In the genomic region with DNA sequence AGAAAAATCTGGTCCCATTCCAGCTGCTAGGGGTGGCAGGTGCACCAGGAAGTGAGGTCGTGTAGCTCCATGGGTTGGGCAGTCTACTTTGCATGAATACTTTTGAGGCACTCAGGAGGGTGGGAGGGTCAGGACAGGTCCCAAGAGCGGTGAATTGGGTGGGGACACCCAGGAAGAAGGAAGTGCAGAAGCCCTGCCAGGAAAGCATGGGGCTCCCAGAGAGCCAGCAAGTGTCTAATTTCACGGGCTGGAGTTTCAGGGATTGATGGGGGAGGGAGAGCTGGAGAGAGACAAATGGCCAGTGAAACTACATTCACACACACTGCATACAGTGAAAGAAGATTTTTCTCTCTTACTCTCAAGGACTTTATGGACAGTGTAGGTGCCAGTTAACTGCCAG, we compare ENCODE assay signal across 18 cellular contexts.
DNase-seq lines count a peak whose midpoint lies in the region; ATAC-seq, FAIRE-seq and TF ChIP-seq lines count a peak whose summit lies in the region.
"Had no signal": no experiment of that assay in that cellular context is flagged by ENCODE, and none has a peak within 500 bp of the region (broad histone marks: within the 10 kb centered on the region; RNA-seq: fewer than 3 reads in every experiment).

No MANE protein-coding gene starts in this region.

- no peak overlapping the region for H3K4me3 ChIP-seq in PC-3 (ENCODE audit: low read length)
- no peak overlapping the region for H3K4me3 ChIP-seq in kidney (ENCODE audit: low read length in 2 of 2)
- H3K4me3 ChIP-seq: MG63 had no signal

- ATAC-seq in PC-3, result peak; percentile 69
- no peak for ATAC-seq in stimulated activated effector memory CD8-positive, alpha-beta T cell treated with anti-CD3 and anti-CD28 coated beads, Interleukin-12 subunit alpha, Interleukin-12 subunit beta, amount 100 ng/mL, for 72 hours
- ATAC-seq: CD8-positive, alpha-beta T cell; Panc1; sciatic nerve had no signal

- H3K36me3 ChIP-seq in PC-3 (ENCODE audit: low read depth, low read length) (peaks cover 31% of the 10 kb centered on the region; the same call in 1 of the 2 replicates), kidney (ENCODE audit: control insufficient read depth in 1 of 2, insufficient read depth in 2 of 2, low read length in 2 of 2) (no peaks in the 10 kb centered on the region)

- POLR2A ChIA-PET in PC-3 (lab: Charles Lee; ENCODE audit: unreplicated experiment), result interaction anchor here (0.6 kb wide), 1 partner anchor 11 kb away, joined by 3 read pairs; no protein-coding TSS in a partner anchor

- CTCF ChIA-PET in PC-3 (lab: Charles Lee), result interaction anchor here (0.6 kb wide), 1 partner anchor 135 kb away, joined by 3 read pairs; no protein-coding TSS in a partner anchor

- H3K4me3 Mint-ChIP-seq in stimulated activated effector memory CD8-positive, alpha-beta T cell treated with anti-CD3 and anti-CD28 coated beads, Interleukin-12 subunit alpha, Interleukin-12 subunit beta, amount 100 ng/mL, for 72 hours, result no peak overlapping the region
- H3K4me3 Mint-ChIP-seq: CD8-positive, alpha-beta T cell; T-helper 1 cell treated with Interleukin-12 subunit alpha and Interleukin-12 subunit beta and Interleukin-4 antibody, amounts not matched to agents 30 μg/mL and 1 μg/mL, for 36 hours had no signal

- in situ Hi-C loops in GM13976 (cut with MboI; ENCODE audit: low sequenced_read_pairs, unreplicated experiment), result no loop called here

- H3K9me3 ChIP-seq in PC-3 (ENCODE audit: low read length), result no peaks in the 10 kb centered on the region
- H3K9me3 ChIP-seq in kidney (ENCODE audit: control insufficient read depth in 1 of 2, low read length in 2 of 2), result no peaks in the 10 kb centered on the region
- H3K9me3 ChIP-seq: MG63 had no signal

- peak overlapping the region; percentile 77 for H3K27ac Mint-ChIP-seq in stimulated activated effector memory CD8-positive, alpha-beta T cell treated with anti-CD3 and anti-CD28 coated beads, Interleukin-12 subunit alpha, Interleukin-12 subunit beta, amount 100 ng/mL, for 72 hours
- H3K27ac Mint-ChIP-seq: CD8-positive, alpha-beta T cell; T-helper 1 cell treated with Interleukin-12 subunit alpha and Interleukin-12 subunit beta and Interleukin-4 antibody, amounts not matched to agents 30 μg/mL and 1 μg/mL, for 36 hours had no signal

- H3K4me1 Mint-ChIP-seq in stimulated activated effector memory CD8-positive, alpha-beta T cell treated with anti-CD3 and anti-CD28 coated beads, Interleukin-12 subunit alpha, Interleukin-12 subunit beta, amount 100 ng/mL, for 72 hours, result peaks cover 28% of the 10 kb centered on the region

- H3K9me3 Mint-ChIP-seq in stimulated activated effector memory CD8-positive, alpha-beta T cell treated with anti-CD3 and anti-CD28 coated beads, Interleukin-12 subunit alpha, Interleukin-12 subunit beta, amount 100 ng/mL, for 72 hours, result no peaks in the 10 kb centered on the region
- H3K9me3 Mint-ChIP-seq: CD8-positive, alpha-beta T cell; T-helper 1 cell treated with Interleukin-12 subunit alpha and Interleukin-12 subunit beta and Interleukin-4 antibody, amounts not matched to agents 30 μg/mL and 1 μg/mL, for 36 hours had no signal

- peaks cover 45% of the 10 kb centered on the region for H3K79me2 ChIP-seq in PC-3 (ENCODE audit: low read length)

- intact Hi-C loops in PC-3 (cut with micrococcal nuclease), result no loop called here
- intact Hi-C loops in kidney (cut with DNase I), result no loop called here

- no peaks in the 10 kb centered on the region for H3K9me2 ChIP-seq in PC-3 (replicated peaks; ENCODE audit: low read length)

- H3K9ac ChIP-seq in PC-3 (ENCODE audit: low read length) (no peak overlapping the region), kidney (ENCODE audit: low read length in 2 of 2) (no peak overlapping the region)

- no peak overlapping the region for H3K4me2 ChIP-seq in PC-3 (ENCODE audit: low read length)

- H4K20me1 ChIP-seq in PC-3 (ENCODE audit: low read length), result 0 out of 2 replicates have a peak, but pooled peaks cover 4% of the 10 kb centered on the region

- no peaks in the 10 kb centered on the region for H3F3A ChIP-seq in PC-3 (ENCODE audit: low read length, unreplicated experiment)

- H3K4me1 ChIP-seq in PC-3 (ENCODE audit: insufficient read depth, low read length), result peaks cover 7% of the 10 kb centered on the region; the same call in 1 of the 2 replicates
- H3K4me1 ChIP-seq in kidney (ENCODE audit: control insufficient read depth in 1 of 2, insufficient read depth in 1 of 2, low read depth in 1 of 2, low read length in 2 of 2), result no peaks in the 10 kb centered on the region

- no peaks in the 10 kb centered on the region for H3K27me3 ChIP-seq in PC-3 (ENCODE audit: low read length)
- H3K27me3 ChIP-seq: MG63 had no signal

- TF ChIP-seq CTCF in PC-3 (conservative IDR thresholded peaks at IDR 0.05; ENCODE audit: low read depth, low read length) (no peak), kidney (IDR thresholded peaks at IDR 0.05; ENCODE audit: borderline replicate concordance, extremely low read depth, insufficient read depth) (no peak), GM13976 (IDR thresholded peaks at IDR 0.05; ENCODE audit: borderline replicate concordance, control extremely low read depth, extremely low read depth, insufficient read depth, missing control alignments) (no peak)

- FAIRE-seq in kidney (lab: Jason Lieb, UNC), result no peak

- H3K27ac ChIP-seq in PC-3 (ENCODE audit: low read length), result no peak overlapping the region
- H3K27ac ChIP-seq in kidney (ENCODE audit: low read depth in 2 of 2, low read length in 2 of 2), result no peak overlapping the region
- H3K27ac ChIP-seq: HL-60 had no signal

- no peak overlapping the region for H2AFZ ChIP-seq in PC-3 (ENCODE audit: low read length)

- BruUV-seq in PC-3 (replicated peaks; lab: Mats Ljungman, UMichigan), result no TSS peak

- peaks cover 32% of the 10 kb centered on the region for H3K36me3 Mint-ChIP-seq in stimulated activated effector memory CD8-positive, alpha-beta T cell treated with anti-CD3 and anti-CD28 coated beads, Interleukin-12 subunit alpha, Interleukin-12 subunit beta, amount 100 ng/mL, for 72 hours

- DNase-seq in HT-29 (ENCODE audit: low spot score) (peak; percentile 82), PC-3 (peak; percentile 38), kidney (peak; percentile 88), glomerular visceral epithelial cell (ENCODE audit: extremely low spot score) (no peak), GM13976 (ENCODE audit: low spot score) (no peak), cerebellum (ENCODE audit: low spot score) (no peak), NOMO-1 (lab: John Stamatoyannopoulos, UW; ENCODE audit: unreplicated experiment in 2 of 2) (no peak)
- DNase-seq in stimulated activated effector memory CD8-positive, alpha-beta T cell treated with anti-CD3 and anti-CD28 coated beads, Interleukin-12 subunit alpha, Interleukin-12 subunit beta, amount 100 ng/mL, for 72 hours (ENCODE audit: low spot score in 2 of 2), result peak in 1 of 2 donors; percentile 37
- DNase-seq: activated CD4-positive, alpha-beta T cell treated with anti-CD3 and anti-CD28 coated beads, Interleukin-2, amount 50 U/mL, for 1 hour; activated gamma-delta T cell treated with Interleukin-2 at 50 U/mL for 16 hours; CD8-positive, alpha-beta T cell; cerebellar nuclear complex; MG63; NCI-H345 had no signal

Comparison
In these comparisons a context has a peak if more than half of its experiments do, and no peak if none do; other contexts are left out.
1. DNase-seq: peak in HT-29 (single experiment), PC-3 (single experiment) and kidney (single experiment); none in glomerular visceral epithelial cell (single experiment), GM13976 (single experiment), cerebellum (single experiment) and NOMO-1 (0 of 2).